In genomic region chr11:76087749-76088148, GRCh38 we compare ENCODE assay signal across 22 cellular contexts.
DNase-seq lines count a peak whose midpoint lies in the region; ATAC-seq and TF ChIP-seq lines count a peak whose summit lies in the region.
"Had no signal": no experiment of that assay in that cellular context is flagged by ENCODE, and none has a peak within 500 bp of the region (broad histone marks: within the 10 kb centered on the region; RNA-seq: fewer than 3 reads in every experiment).

No MANE protein-coding gene starts in this region.

- H3K27ac Mint-ChIP-seq in GM23338 (peak overlapping the region; percentile 85), chondrocyte (ENCODE audit: unreplicated experiment) (peak overlapping the region; percentile 42)
- H3K27ac Mint-ChIP-seq: IgD-negative memory B cell had no signal

- no peaks in the 10 kb centered on the region for H3K9me2 ChIP-seq in GM23338 (ENCODE audit: insufficient read depth)

- H3K4me1 Mint-ChIP-seq in GM23338 = peaks cover 31% of the 10 kb centered on the region
- H3K4me1 Mint-ChIP-seq in chondrocyte (ENCODE audit: low read depth) = peaks cover 49% of the 10 kb centered on the region

- H3K4me2 ChIP-seq in GM23338 = no peak overlapping the region
- peak overlapping the region; percentile 66 for H3K4me2 ChIP-seq in skeletal muscle satellite cell (ENCODE audit: low read length)
- H3K4me2 ChIP-seq: BLaER1, KMS-11 had no signal

- H3K27ac ChIP-seq in GM23338 (ENCODE audit: low read depth) (no peak overlapping the region), ascending aorta (no peak overlapping the region)
- H3K27ac ChIP-seq: BLaER1, KMS-11, SJSA1 had no signal

- TF ChIP-seq CTCF in GM23338 (conservative IDR thresholded peaks at IDR 0.05; ENCODE audit: low read depth in 2 of 2) (no peak), chondrocyte (IDR thresholded peaks at IDR 0.05) (no peak), ascending aorta (IDR thresholded peaks at IDR 0.05) (no peak)

- no peaks in the 10 kb centered on the region for H3K27me3 ChIP-seq in GM23338 (ENCODE audit: insufficient read depth)
- no peaks in the 10 kb centered on the region for H3K27me3 ChIP-seq in skeletal muscle satellite cell (ENCODE audit: control insufficient read depth, insufficient read depth, low read length)
- H3K27me3 ChIP-seq in ascending aorta = no peaks in the 10 kb centered on the region
- H3K27me3 ChIP-seq: BLaER1, SJSA1 had no signal

- H3K36me3 ChIP-seq in GM23338 (ENCODE audit: insufficient read depth) = no peaks in the 10 kb centered on the region
- H3K36me3 ChIP-seq in skeletal muscle satellite cell (ENCODE audit: insufficient read depth, low read length) = no peaks in the 10 kb centered on the region
- H3K36me3 ChIP-seq in ascending aorta = no peaks in the 10 kb centered on the region
- H3K36me3 ChIP-seq: SJSA1 had no signal

- H3K36me3 Mint-ChIP-seq in GM23338 (ENCODE audit: low read depth) (peaks cover 12% of the 10 kb centered on the region; the same call in 2 of the 3 replicates), chondrocyte (ENCODE audit: low read depth) (peaks cover 12% of the 10 kb centered on the region)

- H3K4me3 Mint-ChIP-seq in GM23338 (no peak overlapping the region), chondrocyte (ENCODE audit: unreplicated experiment) (no peak overlapping the region)
- H3K4me3 Mint-ChIP-seq: CD4-positive, CD25-positive, alpha-beta regulatory T cell; IgD-negative memory B cell had no signal

- DNase-seq in GM23338 (ENCODE audit: low spot score) (no peak), chondrocyte (ENCODE audit: low spot score) (no peak), iris pigment epithelial cell (ENCODE audit: low read depth) (peak; percentile 12), NCI-H524 (lab: John Stamatoyannopoulos, UW) (no peak), ascending aorta (ENCODE audit: low spot score in 2 of 2) (no peak)
- DNase-seq: CD4-positive, CD25-positive, alpha-beta regulatory T cell; COR-L47; DMS53; MM.1S; NCI-H2029; NCI-H446; NCI-H526; NCI-H82; NK-92 treated with Interleukin-12 subunit alpha and Interleukin-12 subunit beta, amount 100 ng/mL, for 24 hours; Right ventricle myocardium superior; RPMI8226 had no signal

- intact Hi-C loops in ascending aorta (cut with DNase I) = no loop called here

- no peak overlapping the region for H3K9ac ChIP-seq in skeletal muscle satellite cell (ENCODE audit: low read depth, low read length)
- H3K9ac ChIP-seq: BLaER1, KMS-11 had no signal

- no peak overlapping the region for H2AFZ ChIP-seq in GM23338

- H3K27me3 Mint-ChIP-seq in GM23338 (ENCODE audit: insufficient read depth, low read depth, poor library complexity) = no peaks in the 10 kb centered on the region
- no peaks in the 10 kb centered on the region for H3K27me3 Mint-ChIP-seq in chondrocyte (ENCODE audit: low read depth)
- H3K27me3 Mint-ChIP-seq: CD4-positive, CD25-positive, alpha-beta regulatory T cell; IgD-negative memory B cell had no signal

- no peaks in the 10 kb centered on the region for H4K20me1 ChIP-seq in GM23338 (replicated peaks; ENCODE audit: insufficient read depth)

- ATAC-seq in GM23338 = peak; percentile 79
- no peak for ATAC-seq in GM18502 (IDR thresholded peaks at IDR 0.05; ENCODE audit: poor library complexity, unreplicated experiment)

- H3K79me2 ChIP-seq in GM23338 (replicated peaks; ENCODE audit: insufficient read depth) = no peaks in the 10 kb centered on the region

- no peaks in the 10 kb centered on the region for H3K9me3 ChIP-seq in skeletal muscle satellite cell (replicated peaks; ENCODE audit: low read length)
- peaks cover 0 to 9% of the 10 kb centered on the region in 2 donors for H3K9me3 ChIP-seq in ascending aorta
- H3K9me3 ChIP-seq: SJSA1 had no signal

- H3F3A ChIP-seq in GM23338 (replicated peaks; ENCODE audit: low read depth) = no peaks in the 10 kb centered on the region

- peaks cover 19% of the 10 kb centered on the region for H3K4me1 ChIP-seq in GM23338 (ENCODE audit: insufficient read depth)
- peaks cover 33% of the 10 kb centered on the region for H3K4me1 ChIP-seq in skeletal muscle satellite cell (ENCODE audit: control insufficient read depth, insufficient read depth, low read length)
- H3K4me1 ChIP-seq in ascending aorta = peaks cover 0 to 17% of the 10 kb centered on the region in 2 donors
- H3K4me1 ChIP-seq: BLaER1 had no signal

- H3K4me3 ChIP-seq in GM23338 (no peak overlapping the region), skeletal muscle satellite cell (ENCODE audit: low read length) (no peak overlapping the region), ascending aorta (no peak overlapping the region)
- H3K4me3 ChIP-seq: BLaER1, SJSA1 had no signal

- H3K9me3 Mint-ChIP-seq in GM23338 (peaks cover 10% of the 10 kb centered on the region; the same call in 2 of the 3 replicates), chondrocyte (ENCODE audit: low read depth) (peaks cover 14% of the 10 kb centered on the region)

TF ChIP-seq in GM23338, 12 proteins besides CTCF, POLR2A, EP300 and RAD21 (continues in another document):
- TF ChIP-seq POLR2AphosphoS5 (IDR thresholded peaks at IDR 0.05; ENCODE audit: low read depth) (no peak), STAT1 (IDR thresholded peaks at IDR 0.05; ENCODE audit: unreplicated experiment) (no peak), NANOG (IDR thresholded peaks at IDR 0.05; ENCODE audit: borderline replicate concordance) (no peak), ZNF331 (CRISPR knock-in tag; IDR thresholded peaks at IDR 0.05; ENCODE audit: low read depth) (no peak), EZH2 (IDR thresholded peaks at IDR 0.05; ENCODE audit: low read depth, unreplicated experiment) (no peak), CREB1 (CRISPR knock-in tag; IDR thresholded peaks at IDR 0.05; ENCODE audit: low read depth) (no peak), ZNF114 (CRISPR knock-in tag; IDR thresholded peaks at IDR 0.05) (no peak), ZNF462 (CRISPR knock-in tag; IDR thresholded peaks at IDR 0.05) (no peak)
